14 cellular contexts compared by ENCODE assay signal in genomic region chr6:126937426-126937825, GRCh38.
DNase-seq lines count a peak whose midpoint lies in the region; FAIRE-seq and TF ChIP-seq lines count a peak whose summit lies in the region.
"Had no signal": no experiment of that assay in that cellular context is flagged by ENCODE, and none has a peak within 500 bp of the region (broad histone marks: within the 10 kb centered on the region; RNA-seq: fewer than 3 reads in every experiment).

No MANE protein-coding gene starts in this region.

- no peaks in the 10 kb centered on the region for H3K9me3 Mint-ChIP-seq in activated naive CD4-positive, alpha-beta T cell treated with anti-CD3 and anti-CD28 coated beads for 36 hours

- TF ChIP-seq POLR2A in GM12891 (IDR thresholded peaks at IDR 0.05; ENCODE audit: low read depth, low read length): no peak

- peak; percentile 8 for DNase-seq in GM03348 (ENCODE audit: low spot score)
- peak; percentile 60 for DNase-seq in adipocyte (ENCODE audit: low read depth)
- DNase-seq in glomerular visceral epithelial cell (ENCODE audit: extremely low spot score): peak; percentile 10
- peak; percentile 8 for DNase-seq in skeletal muscle cell (ENCODE audit: low read depth)
- no peak for DNase-seq in GM12891 (ENCODE audit: insufficient read length, low spot score)
- DNase-seq in SW480 (ENCODE audit: low spot score): no peak
- no peak for DNase-seq in activated naive CD4-positive, alpha-beta T cell treated with anti-CD3 and anti-CD28 coated beads for 36 hours
- DNase-seq in Ammon's horn (ENCODE audit: low spot score): no peak
- DNase-seq: CD4-positive, alpha-beta memory T cell; NCI-H1092; NCI-H146; NCI-H2081; NCI-H510A treated with DMSO at 0.1 percent for 48 hours had no signal

- no peak overlapping the region for H3K4me3 Mint-ChIP-seq in activated naive CD4-positive, alpha-beta T cell treated with anti-CD3 and anti-CD28 coated beads for 36 hours
- H3K4me3 Mint-ChIP-seq: CD4-positive, alpha-beta memory T cell had no signal

- H3K27me3 ChIP-seq in adipocyte (replicated peaks; ENCODE audit: control insufficient read depth, insufficient read depth, low read length): no peaks in the 10 kb centered on the region

- no peak overlapping the region for H3K27ac Mint-ChIP-seq in activated naive CD4-positive, alpha-beta T cell treated with anti-CD3 and anti-CD28 coated beads for 36 hours
- H3K27ac Mint-ChIP-seq: CD4-positive, alpha-beta memory T cell had no signal

- intact Hi-C loops in activated naive CD4-positive, alpha-beta T cell treated with anti-CD3 and anti-CD28 coated beads for 36 hours (cut with micrococcal nuclease): no loop called here

- peaks cover 15% of the 10 kb centered on the region for H3K4me1 ChIP-seq in adipocyte (ENCODE audit: control insufficient read depth, insufficient read depth, low read length)
- H3K4me1 ChIP-seq: HAP-1 had no signal

- no peak for FAIRE-seq in GM12891 (lab: Jason Lieb, UNC)

- no peaks in the 10 kb centered on the region for H3K4me1 Mint-ChIP-seq in activated naive CD4-positive, alpha-beta T cell treated with anti-CD3 and anti-CD28 coated beads for 36 hours (ENCODE audit: low read depth)
- H3K4me1 Mint-ChIP-seq: CD4-positive, alpha-beta memory T cell had no signal

- H3K4me3 ChIP-seq in adipocyte (ENCODE audit: low read length) (no peak overlapping the region), skeletal muscle cell (ENCODE audit: low read depth, low read length) (no peak overlapping the region)
- H3K4me3 ChIP-seq: HAP-1 had no signal

- H3K27me3 Mint-ChIP-seq in activated naive CD4-positive, alpha-beta T cell treated with anti-CD3 and anti-CD28 coated beads for 36 hours (ENCODE audit: low read depth): no peaks in the 10 kb centered on the region
- H3K27me3 Mint-ChIP-seq: CD4-positive, alpha-beta memory T cell had no signal

- no peaks in the 10 kb centered on the region for H3K36me3 ChIP-seq in adipocyte (ENCODE audit: control insufficient read depth, insufficient read depth, low read length, severe bottlenecking)
- H3K36me3 ChIP-seq: HAP-1 had no signal

- no peaks in the 10 kb centered on the region for H3K9me3 ChIP-seq in adipocyte (ENCODE audit: control insufficient read depth, low read length)
- H3K9me3 ChIP-seq: HAP-1 had no signal

- CTCF ChIA-PET in activated naive CD4-positive, alpha-beta T cell treated with anti-CD3 and anti-CD28 coated beads for 36 hours (lab: Charles Lee): no interaction called here

- H3K36me3 Mint-ChIP-seq in activated naive CD4-positive, alpha-beta T cell treated with anti-CD3 and anti-CD28 coated beads for 36 hours (ENCODE audit: low read depth): no peaks in the 10 kb centered on the region
- H3K36me3 Mint-ChIP-seq: CD4-positive, alpha-beta memory T cell had no signal

- H3K9ac ChIP-seq in adipocyte (ENCODE audit: low read length): peak overlapping the region; percentile 59

TF ChIP-seq in GM12891, 5 proteins besides CTCF, POLR2A, EP300 and RAD21:
- TF ChIP-seq POLR2AphosphoS5 (IDR thresholded peaks at IDR 0.05; ENCODE audit: low read depth, low read length) (no peak), PAX5 (IDR thresholded peaks at IDR 0.05; ENCODE audit: insufficient read depth, low read length, severe bottlenecking) (no peak), SPI1 (IDR thresholded peaks at IDR 0.05; ENCODE audit: low read depth, low read length) (no peak), POU2F2 (IDR thresholded peaks at IDR 0.05; ENCODE audit: low read depth, low read length) (no peak), TAF1 (IDR thresholded peaks at IDR 0.05; ENCODE audit: low read depth, low read length) (no peak)

Comparison
In these comparisons a context has a peak if more than half of its experiments do, and no peak if none do; other contexts are left out.
1. DNase-seq: peak in GM03348 (single experiment), adipocyte (single experiment), glomerular visceral epithelial cell (single experiment) and skeletal muscle cell (single experiment); none in GM12891 (single experiment), SW480 (single experiment), activated naive CD4-positive, alpha-beta T cell treated with anti-CD3 and anti-CD28 coated beads for 36 hours (single experiment) and Ammon's horn (single experiment).